Comparison of ENCODE assay signal across 11 cellular contexts in the genomic region with DNA sequence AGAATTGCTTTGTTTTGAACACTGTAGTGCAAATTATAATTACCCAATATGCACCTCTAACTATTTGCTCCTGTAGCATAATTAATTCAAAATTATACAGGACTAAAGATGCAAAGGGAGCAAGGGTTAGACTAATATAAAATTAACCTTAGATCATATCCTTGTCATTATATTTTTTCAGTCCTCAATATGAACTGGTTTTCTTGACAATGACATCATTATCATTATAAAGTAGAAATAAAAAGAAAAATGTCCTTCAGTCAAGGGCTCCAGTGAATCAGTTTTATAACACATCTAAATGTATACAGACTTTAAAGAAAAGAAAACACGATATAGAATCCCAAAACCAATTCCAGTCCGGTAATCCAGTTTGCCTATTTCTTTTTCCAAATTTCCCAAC. TPM values are rescaled to one million over a fixed set of nuclear protein-coding genes. Genes with fewer than 3 reads are reported as not detected.
DNase-seq lines count a peak whose midpoint lies in the region; ATAC-seq and TF ChIP-seq lines count a peak whose summit lies in the region.
"Had no signal": no experiment of that assay in that cellular context is flagged by ENCODE, and none has a peak within 500 bp of the region (broad histone marks: within the 10 kb centered on the region; RNA-seq: fewer than 3 reads in every experiment).

No MANE protein-coding gene starts in this region.

- H3K27ac ChIP-seq in GM23248 (peak overlapping the region; percentile 93), lower lobe of right lung (peak overlapping the region; percentile 34)

- H3K4me2 ChIP-seq in GM23248 (ENCODE audit: unreplicated experiment), result peak overlapping the region; percentile 89

- in situ Hi-C loops in GM23248 (cut with MboI), result no loop called here

- H3K36me3 ChIP-seq in GM23248 (ENCODE audit: low read depth) (no peaks in the 10 kb centered on the region), adipocyte (ENCODE audit: control insufficient read depth, insufficient read depth, low read length, severe bottlenecking) (no peaks in the 10 kb centered on the region), lower lobe of right lung (no peaks in the 10 kb centered on the region)
- H3K36me3 ChIP-seq: HAP-1 had no signal

- H2AFZ ChIP-seq in GM23248, result no peak overlapping the region

- H3K36me3 Mint-ChIP-seq in WTC11, result no peaks in the 10 kb centered on the region

- intact Hi-C loops in lower lobe of right lung (cut with DNase I), result no loop called here
- intact Hi-C loops in sciatic nerve (cut with DNase I), result no loop called here

- peaks cover 57% of the 10 kb centered on the region for H3F3A ChIP-seq in GM23248 (ENCODE audit: insufficient read depth)

- TF ChIP-seq CTCF in lower lobe of right lung (IDR thresholded peaks at IDR 0.05) (no peak), WTC11 (IDR thresholded peaks at IDR 0.05) (no peak)

- 98 to 99% methylated on average over 2 of the region's 2 CpGs for WGBS in GM23248 (ENCODE audit: low coverage in 1 of 2, low lambda C conversion rate in 2 of 2, missing lambda C conversion rate in 2 of 2), 2 experiments

- peaks cover 75% of the 10 kb centered on the region for H3K4me1 ChIP-seq in GM23248 (ENCODE audit: insufficient read depth)
- peaks cover 68% of the 10 kb centered on the region for H3K4me1 ChIP-seq in adipocyte (ENCODE audit: control insufficient read depth, insufficient read depth, low read length)
- peaks cover 68% of the 10 kb centered on the region for H3K4me1 ChIP-seq in lower lobe of right lung
- H3K4me1 ChIP-seq: HAP-1 had no signal

- H3K9me2 ChIP-seq in GM23248 (ENCODE audit: insufficient read depth), result no peaks in the 10 kb centered on the region

- no peak for DNase-seq in GM23248
- DNase-seq in adipocyte (ENCODE audit: low read depth), result no peak
- no peak for DNase-seq in lower lobe of right lung
- no peak for DNase-seq in WTC11 (ENCODE audit: low spot score)
- no peak for DNase-seq in sciatic nerve (ENCODE audit: low spot score)
- DNase-seq: Calu3; CD4-positive, alpha-beta T cell; HFFc6 had no signal

- H3K9me3 ChIP-seq in GM23248 (ENCODE audit: low read depth) (no peaks in the 10 kb centered on the region), adipocyte (ENCODE audit: control insufficient read depth, low read length) (no peaks in the 10 kb centered on the region), lower lobe of right lung (no peaks in the 10 kb centered on the region)
- H3K9me3 ChIP-seq: HAP-1 had no signal

- no peaks in the 10 kb centered on the region for H3K9me3 Mint-ChIP-seq in WTC11
- H3K9me3 Mint-ChIP-seq: CD4-positive, alpha-beta T cell; HFFc6 had no signal

- H3K79me2 ChIP-seq in GM23248 (ENCODE audit: insufficient read depth), result peaks cover 80% of the 10 kb centered on the region

- no peaks in the 10 kb centered on the region for H3K27me3 ChIP-seq in GM23248 (replicated peaks; ENCODE audit: insufficient read depth)
- no peaks in the 10 kb centered on the region for H3K27me3 ChIP-seq in adipocyte (replicated peaks; ENCODE audit: control insufficient read depth, insufficient read depth, low read length)
- no peaks in the 10 kb centered on the region for H3K27me3 ChIP-seq in lower lobe of right lung (ENCODE audit: low read depth)
- H3K27me3 ChIP-seq: BLaER1 treated with 17β-estradiol and CSF1 and Interleukin-3, amounts not matched to agents 10 nM and 100 nM had no signal

- H3K4me3 ChIP-seq in GM23248 (no peak overlapping the region), adipocyte (ENCODE audit: low read length) (peak overlapping the region; percentile 72), lower lobe of right lung (no peak overlapping the region)
- H3K4me3 ChIP-seq: HAP-1 had no signal

- no peak overlapping the region for H3K27ac Mint-ChIP-seq in WTC11
- H3K27ac Mint-ChIP-seq: CD4-positive, alpha-beta T cell had no signal

- H4K20me1 ChIP-seq in GM23248 (ENCODE audit: insufficient read depth), result no peaks in the 10 kb centered on the region
- H4K20me1 ChIP-seq: BLaER1 treated with 17β-estradiol and CSF1 and Interleukin-3, amounts not matched to agents 10 nM and 100 nM had no signal

- H3K4me3 Mint-ChIP-seq in WTC11, result no peak overlapping the region
- H3K4me3 Mint-ChIP-seq: CD4-positive, alpha-beta T cell had no signal

- CTCF ChIA-PET in WTC11 (lab: Charles Lee), result no interaction called here

- ATAC-seq in lower lobe of right lung (no peak), WTC11 (no peak), sciatic nerve (no peak), GM21447 (IDR thresholded peaks at IDR 0.05; ENCODE audit: unreplicated experiment) (no peak)

- H3K9ac ChIP-seq in GM23248 (no peak overlapping the region), adipocyte (ENCODE audit: low read length) (no peak overlapping the region)

- H3K27me3 Mint-ChIP-seq in WTC11 (ENCODE audit: low read depth), result no peaks in the 10 kb centered on the region
- H3K27me3 Mint-ChIP-seq: CD4-positive, alpha-beta T cell had no signal

- POLR2A ChIA-PET in WTC11 (lab: Charles Lee), result no interaction called here

- H3K4me1 Mint-ChIP-seq in WTC11, result peaks cover 2% of the 10 kb centered on the region; the same call in 1 of the 2 replicates

TF ChIP-seq in WTC11, 78 proteins besides CTCF, POLR2A, EP300 and RAD21 (continues in another document):
- no peak for TF ChIP-seq ETV6 (CRISPR knock-in tag; IDR thresholded peaks at IDR 0.05)
- TF ChIP-seq, protein P1, sequence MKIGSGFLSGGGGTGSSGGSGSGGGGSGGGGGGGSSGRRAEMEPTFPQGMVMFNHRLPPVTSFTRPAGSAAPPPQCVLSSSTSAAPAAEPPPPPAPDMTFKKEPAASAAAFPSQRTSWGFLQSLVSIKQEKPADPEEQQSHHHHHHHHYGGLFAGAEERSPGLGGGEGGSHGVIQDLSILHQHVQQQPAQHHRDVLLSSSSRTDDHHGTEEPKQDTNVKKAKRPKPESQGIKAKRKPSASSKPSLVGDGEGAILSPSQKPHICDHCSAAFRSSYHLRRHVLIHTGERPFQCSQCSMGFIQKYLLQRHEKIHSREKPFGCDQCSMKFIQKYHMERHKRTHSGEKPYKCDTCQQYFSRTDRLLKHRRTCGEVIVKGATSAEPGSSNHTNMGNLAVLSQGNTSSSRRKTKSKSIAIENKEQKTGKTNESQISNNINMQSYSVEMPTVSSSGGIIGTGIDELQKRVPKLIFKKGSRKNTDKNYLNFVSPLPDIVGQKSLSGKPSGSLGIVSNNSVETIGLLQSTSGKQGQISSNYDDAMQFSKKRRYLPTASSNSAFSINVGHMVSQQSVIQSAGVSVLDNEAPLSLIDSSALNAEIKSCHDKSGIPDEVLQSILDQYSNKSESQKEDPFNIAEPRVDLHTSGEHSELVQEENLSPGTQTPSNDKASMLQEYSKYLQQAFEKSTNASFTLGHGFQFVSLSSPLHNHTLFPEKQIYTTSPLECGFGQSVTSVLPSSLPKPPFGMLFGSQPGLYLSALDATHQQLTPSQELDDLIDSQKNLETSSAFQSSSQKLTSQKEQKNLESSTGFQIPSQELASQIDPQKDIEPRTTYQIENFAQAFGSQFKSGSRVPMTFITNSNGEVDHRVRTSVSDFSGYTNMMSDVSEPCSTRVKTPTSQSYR (CRISPR knock-in tag; IDR thresholded peaks at IDR 0.05), result no peak
- TF ChIP-seq, protein P2, sequence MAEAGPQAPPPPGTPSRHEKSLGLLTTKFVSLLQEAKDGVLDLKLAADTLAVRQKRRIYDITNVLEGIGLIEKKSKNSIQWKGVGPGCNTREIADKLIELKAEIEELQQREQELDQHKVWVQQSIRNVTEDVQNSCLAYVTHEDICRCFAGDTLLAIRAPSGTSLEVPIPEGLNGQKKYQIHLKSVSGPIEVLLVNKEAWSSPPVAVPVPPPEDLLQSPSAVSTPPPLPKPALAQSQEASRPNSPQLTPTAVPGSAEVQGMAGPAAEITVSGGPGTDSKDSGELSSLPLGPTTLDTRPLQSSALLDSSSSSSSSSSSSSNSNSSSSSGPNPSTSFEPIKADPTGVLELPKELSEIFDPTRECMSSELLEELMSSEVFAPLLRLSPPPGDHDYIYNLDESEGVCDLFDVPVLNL (CRISPR knock-in tag; IDR thresholded peaks at IDR 0.05; ENCODE audit: borderline replicate concordance, low read depth), result no peak
- TF ChIP-seq, protein P3, sequence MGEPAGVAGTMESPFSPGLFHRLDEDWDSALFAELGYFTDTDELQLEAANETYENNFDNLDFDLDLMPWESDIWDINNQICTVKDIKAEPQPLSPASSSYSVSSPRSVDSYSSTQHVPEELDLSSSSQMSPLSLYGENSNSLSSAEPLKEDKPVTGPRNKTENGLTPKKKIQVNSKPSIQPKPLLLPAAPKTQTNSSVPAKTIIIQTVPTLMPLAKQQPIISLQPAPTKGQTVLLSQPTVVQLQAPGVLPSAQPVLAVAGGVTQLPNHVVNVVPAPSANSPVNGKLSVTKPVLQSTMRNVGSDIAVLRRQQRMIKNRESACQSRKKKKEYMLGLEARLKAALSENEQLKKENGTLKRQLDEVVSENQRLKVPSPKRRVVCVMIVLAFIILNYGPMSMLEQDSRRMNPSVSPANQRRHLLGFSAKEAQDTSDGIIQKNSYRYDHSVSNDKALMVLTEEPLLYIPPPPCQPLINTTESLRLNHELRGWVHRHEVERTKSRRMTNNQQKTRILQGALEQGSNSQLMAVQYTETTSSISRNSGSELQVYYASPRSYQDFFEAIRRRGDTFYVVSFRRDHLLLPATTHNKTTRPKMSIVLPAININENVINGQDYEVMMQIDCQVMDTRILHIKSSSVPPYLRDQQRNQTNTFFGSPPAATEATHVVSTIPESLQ (CRISPR knock-in tag; IDR thresholded peaks at IDR 0.05), result no peak
- TF ChIP-seq FOXJ3 (CRISPR knock-in tag; IDR thresholded peaks at IDR 0.05; ENCODE audit: borderline replicate concordance), result no peak
- TF ChIP-seq, protein P4, sequence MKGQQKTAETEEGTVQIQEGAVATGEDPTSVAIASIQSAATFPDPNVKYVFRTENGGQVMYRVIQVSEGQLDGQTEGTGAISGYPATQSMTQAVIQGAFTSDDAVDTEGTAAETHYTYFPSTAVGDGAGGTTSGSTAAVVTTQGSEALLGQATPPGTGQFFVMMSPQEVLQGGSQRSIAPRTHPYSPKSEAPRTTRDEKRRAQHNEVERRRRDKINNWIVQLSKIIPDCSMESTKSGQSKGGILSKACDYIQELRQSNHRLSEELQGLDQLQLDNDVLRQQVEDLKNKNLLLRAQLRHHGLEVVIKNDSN (CRISPR knock-in tag; IDR thresholded peaks at IDR 0.05), result no peak
- TF ChIP-seq FOXP1 (CRISPR knock-in tag; IDR thresholded peaks at IDR 0.05; ENCODE audit: borderline replicate concordance), result no peak
- no peak for TF ChIP-seq NR2C2 (CRISPR knock-in tag; IDR thresholded peaks at IDR 0.05)
- TF ChIP-seq, protein P5, sequence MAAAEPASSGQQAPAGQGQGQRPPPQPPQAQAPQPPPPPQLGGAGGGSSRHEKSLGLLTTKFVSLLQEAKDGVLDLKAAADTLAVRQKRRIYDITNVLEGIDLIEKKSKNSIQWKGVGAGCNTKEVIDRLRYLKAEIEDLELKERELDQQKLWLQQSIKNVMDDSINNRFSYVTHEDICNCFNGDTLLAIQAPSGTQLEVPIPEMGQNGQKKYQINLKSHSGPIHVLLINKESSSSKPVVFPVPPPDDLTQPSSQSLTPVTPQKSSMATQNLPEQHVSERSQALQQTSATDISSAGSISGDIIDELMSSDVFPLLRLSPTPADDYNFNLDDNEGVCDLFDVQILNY (CRISPR knock-in tag; IDR thresholded peaks at IDR 0.05), result no peak

RNA-seq across cellular contexts. Expression of a gene that starts 15.7 kb away (rescaled TPM):
- total RNA-seq in GM23248 (2014; rRNA removed; shearing (Covaris generic)), result 70.7 and 75.5 TPM in 2 replicates
- polyA plus RNA-seq in GM23248 (2016; fragmentation: Nextera tagmentation; extraction: Ambion mirVana), result 38.4 and 38.6 TPM in 2 replicates
- total RNA-seq in lower lobe of right lung, result 91.9 TPM
- 0.34 to 0.46 TPM (median 0.37 TPM) in 3 replicates for total RNA-seq in WTC11 (2021)
- 45.7 TPM for total RNA-seq in sciatic nerve

Comparison
In these comparisons a context has a peak if more than half of its experiments do, and no peak if none do; other contexts are left out.
1. RNA of a gene that starts 15.7 kb away (total RNA-seq): 91.9 TPM in lower lobe of right lung (single experiment), 70.7 to 75.5 TPM in GM23248 and 45.7 TPM in sciatic nerve (single experiment); 0.34 to 0.46 TPM in WTC11; every median in the first group is over 10 times any median in the second.